30 cellular contexts compared by ENCODE assay signal in genomic region chr10:25084447-25084846, GRCh38.
"Had no signal": no experiment of that assay in that cellular context is flagged by ENCODE, and none has a peak within 500 bp of the region (broad histone marks: within the 10 kb centered on the region; RNA-seq: fewer than 3 reads in every experiment).

No MANE protein-coding gene starts in this region.

- H3K4me3 ChIP-seq: ovary, psoas muscle, skin epidermis, smooth muscle cell, spleen, thoracic aorta, tibial artery, transverse colon, upper lobe of right lung, uterus had no signal

- H3K9ac ChIP-seq: parathyroid adenoma had no signal

- H3K4me3 Mint-ChIP-seq: naive B cell; naive thymus-derived CD8-positive, alpha-beta T cell; natural killer cell treated with Interleukin-12 subunit alpha and Interleukin-12 subunit beta and Interleukin-15 and Interleukin-18, amount 100 ng/mL, for 72 hours; nephron progenitor cell; neural crest cell; stimulated activated memory B cell treated with anti-CD40 and anti-IgM and Interleukin-4, amounts not matched to agents 10 μg/mL and 1 μg/mL and 100 μg/mL, for 72 hours; stimulated activated naive CD8-positive, alpha-beta T cell treated with anti-CD3 and anti-CD28 coated beads, Interleukin-15, amount 100 ng/mL, for 72 hours; type B pancreatic cell had no signal

- H3K79me2 ChIP-seq: parathyroid adenoma had no signal

- H3K27ac Mint-ChIP-seq: naive B cell; naive thymus-derived CD8-positive, alpha-beta T cell; natural killer cell treated with Interleukin-12 subunit alpha and Interleukin-12 subunit beta and Interleukin-15 and Interleukin-18, amount 100 ng/mL, for 72 hours; nephron progenitor cell; progenitor cell of endocrine pancreas; stimulated activated memory B cell treated with anti-CD40 and anti-IgM and Interleukin-4, amounts not matched to agents 10 μg/mL and 1 μg/mL and 100 μg/mL, for 72 hours; stimulated activated naive CD8-positive, alpha-beta T cell treated with anti-CD3 and anti-CD28 coated beads, Interleukin-15, amount 100 ng/mL, for 72 hours; type B pancreatic cell had no signal

- H3K36me3 ChIP-seq: neutrophil, ovary, spleen, thoracic aorta, tibial artery, transverse colon, upper lobe of right lung, uterus had no signal

- H3K27me3 Mint-ChIP-seq: progenitor cell of endocrine pancreas; stimulated activated memory B cell treated with anti-CD40 and anti-IgM and Interleukin-4, amounts not matched to agents 10 μg/mL and 1 μg/mL and 100 μg/mL, for 72 hours; type B pancreatic cell had no signal

- H3K27me3 ChIP-seq: ovary, spleen, tibial artery, transverse colon, upper lobe of right lung, uterus had no signal

- H3K9me3 ChIP-seq: neutrophil, ovary, psoas muscle, spleen, thoracic aorta, tibial artery, transverse colon, upper lobe of right lung, uterus had no signal

- H3K4me1 ChIP-seq: parathyroid adenoma, psoas muscle, uterus had no signal

- ATAC-seq: naive thymus-derived CD8-positive, alpha-beta T cell; natural killer cell treated with Interleukin-12 subunit alpha and Interleukin-12 subunit beta and Interleukin-15 and Interleukin-18, amount 100 ng/mL, for 72 hours; psoas muscle; right cardiac atrium; sciatic nerve; stimulated activated naive CD8-positive, alpha-beta T cell treated with anti-CD3 and anti-CD28 coated beads, Interleukin-15, amount 100 ng/mL, for 72 hours; stimulated activated naive CD8-positive, alpha-beta T cell treated with anti-CD3 and anti-CD28 coated beads, Interleukin-15, Interleukin-2, amounts not matched to agents 100 U/mL and 50 U/mL, for 24 hours; upper lobe of right lung had no signal

- H3K4me2 ChIP-seq: smooth muscle cell had no signal

- H3K9me3 Mint-ChIP-seq: natural killer cell treated with Interleukin-12 subunit alpha and Interleukin-12 subunit beta and Interleukin-15 and Interleukin-18, amount 100 ng/mL, for 72 hours; stimulated activated memory B cell treated with anti-CD40 and anti-IgM and Interleukin-4, amounts not matched to agents 10 μg/mL and 1 μg/mL and 100 μg/mL, for 72 hours; stimulated activated naive CD8-positive, alpha-beta T cell treated with anti-CD3 and anti-CD28 coated beads, Interleukin-15, amount 100 ng/mL, for 72 hours had no signal

- H3K27ac ChIP-seq: neutrophil, ovary, parathyroid adenoma, psoas muscle, skin epidermis, spleen, thoracic aorta, tibial artery, transverse colon, upper lobe of right lung, uterus had no signal

- H2AFZ ChIP-seq: parathyroid adenoma had no signal

- H3K36me3 Mint-ChIP-seq: naive B cell; naive thymus-derived CD8-positive, alpha-beta T cell; natural killer cell treated with Interleukin-12 subunit alpha and Interleukin-12 subunit beta and Interleukin-15 and Interleukin-18, amount 100 ng/mL, for 72 hours; stimulated activated memory B cell treated with anti-CD40 and anti-IgM and Interleukin-4, amounts not matched to agents 10 μg/mL and 1 μg/mL and 100 μg/mL, for 72 hours; type B pancreatic cell had no signal

- DNase-seq: naive B cell; naive thymus-derived CD8-positive, alpha-beta T cell; nephron progenitor cell; ovary; psoas muscle; right cardiac atrium; spleen; stimulated activated CD4-positive, alpha-beta T cell treated with anti-CD3 and anti-CD28 coated beads, Interleukin-12 subunit alpha, Interleukin-12 subunit beta, amount 100 ng/mL, for 4 hours; stimulated activated CD4-positive, alpha-beta T cell treated with anti-CD3 and anti-CD28 coated beads, Interleukin-1b, Interleukin-23, amount 100 ng/mL, for 48 hours; stimulated activated CD4-positive, alpha-beta T cell treated with anti-CD3 and anti-CD28 coated beads, Interleukin-4, amount 100 ng/mL, for 1 hour; stimulated activated CD4-positive, alpha-beta T cell treated with anti-CD3 and anti-CD28 coated beads, Interleukin-4, amount 100 ng/mL, for 4 hours; stimulated activated CD8-positive, alpha-beta memory T cell treated with anti-CD3 and anti-CD28 coated beads, Interleukin-4, amount 100 ng/mL, for 48 hours; stimulated activated naive CD4-positive, alpha-beta T cell; stimulated activated naive CD8-positive, alpha-beta T cell treated with anti-CD3 and anti-CD28 coated beads, Interleukin-15, amount 100 ng/mL, for 72 hours; stimulated activated naive CD8-positive, alpha-beta T cell treated with anti-CD3 and anti-CD28 coated beads, Interleukin-15, Interleukin-2, amounts not matched to agents 100 U/mL and 50 U/mL, for 24 hours; tibial artery; transverse colon; upper lobe of right lung; uterus had no signal
